1 cellular context compared by ENCODE assay signal in the genomic region with DNA sequence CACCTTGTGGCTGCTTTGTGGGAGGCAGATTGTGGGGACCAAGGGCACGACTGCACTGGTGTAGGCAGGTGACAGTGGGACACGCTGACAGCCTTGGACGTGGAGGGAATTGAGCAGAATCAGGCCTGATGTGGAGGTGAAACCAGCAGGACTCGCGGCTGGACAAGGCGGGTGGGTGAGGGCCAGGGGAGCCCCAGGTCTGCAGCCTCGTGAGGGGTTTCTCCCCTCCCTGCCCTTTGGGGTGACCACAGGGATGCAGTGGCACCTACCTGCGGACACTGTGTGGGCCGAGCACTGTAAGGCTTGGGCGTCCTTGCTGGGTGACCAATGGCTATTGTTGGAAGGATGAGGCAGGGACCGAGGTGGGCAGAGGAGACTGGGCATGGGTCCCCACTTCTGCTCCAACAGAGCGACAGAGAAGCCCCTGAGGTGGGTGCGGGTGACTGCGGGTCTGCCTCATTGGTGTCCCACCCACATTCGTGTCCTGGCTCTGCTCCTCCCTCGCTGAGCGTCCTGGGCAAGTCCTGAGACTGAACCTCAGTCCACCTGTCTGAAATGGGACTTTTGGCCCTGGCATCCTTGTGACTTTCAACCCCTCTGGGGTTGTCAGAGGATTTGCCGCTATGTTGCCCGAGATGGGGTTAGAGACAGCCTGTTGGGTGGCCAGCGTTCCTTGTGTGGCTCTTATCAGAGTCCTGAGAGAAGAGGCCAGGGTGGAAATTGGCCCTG.
TF ChIP-seq lines count a peak whose summit lies in the region.

No MANE protein-coding gene starts in this region.

TF ChIP-seq in IMR-90, 13 proteins besides CTCF, POLR2A, EP300 and RAD21 (continued from another document):
- TF ChIP-seq MXI1 (IDR thresholded peaks at IDR 0.05; ENCODE audit: borderline replicate concordance, low read depth, low read length) (no peak), CEBPB (IDR thresholded peaks at IDR 0.05; ENCODE audit: low read depth, low read length) (no peak), MAZ (IDR thresholded peaks at IDR 0.05; ENCODE audit: borderline replicate concordance, low read depth, low read length) (no peak), CHD1 (IDR thresholded peaks at IDR 0.05; ENCODE audit: low read depth, low read length) (no peak), RFX5 (IDR thresholded peaks at IDR 0.05; ENCODE audit: low read depth, low read length) (no peak), NFE2L2 (IDR thresholded peaks at IDR 0.05; ENCODE audit: low read depth, low read length) (no peak), RCOR1 (IDR thresholded peaks at IDR 0.05; ENCODE audit: insufficient replicate concordance, low read length) (no peak), ELK1 (IDR thresholded peaks at IDR 0.05; ENCODE audit: borderline replicate concordance, low read depth, low read length) (no peak), FOS (IDR thresholded peaks at IDR 0.05; ENCODE audit: low read depth, low read length) (no peak), BHLHE40 (IDR thresholded peaks at IDR 0.05; ENCODE audit: low read depth, low read length) (no peak)
- TF ChIP-seq, protein P1, sequence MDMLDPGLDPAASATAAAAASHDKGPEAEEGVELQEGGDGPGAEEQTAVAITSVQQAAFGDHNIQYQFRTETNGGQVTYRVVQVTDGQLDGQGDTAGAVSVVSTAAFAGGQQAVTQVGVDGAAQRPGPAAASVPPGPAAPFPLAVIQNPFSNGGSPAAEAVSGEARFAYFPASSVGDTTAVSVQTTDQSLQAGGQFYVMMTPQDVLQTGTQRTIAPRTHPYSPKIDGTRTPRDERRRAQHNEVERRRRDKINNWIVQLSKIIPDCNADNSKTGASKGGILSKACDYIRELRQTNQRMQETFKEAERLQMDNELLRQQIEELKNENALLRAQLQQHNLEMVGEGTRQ (IDR thresholded peaks at IDR 0.05; ENCODE audit: low read depth, low read length), result no peak
